10 cellular contexts compared by ENCODE assay signal in the genomic region with DNA sequence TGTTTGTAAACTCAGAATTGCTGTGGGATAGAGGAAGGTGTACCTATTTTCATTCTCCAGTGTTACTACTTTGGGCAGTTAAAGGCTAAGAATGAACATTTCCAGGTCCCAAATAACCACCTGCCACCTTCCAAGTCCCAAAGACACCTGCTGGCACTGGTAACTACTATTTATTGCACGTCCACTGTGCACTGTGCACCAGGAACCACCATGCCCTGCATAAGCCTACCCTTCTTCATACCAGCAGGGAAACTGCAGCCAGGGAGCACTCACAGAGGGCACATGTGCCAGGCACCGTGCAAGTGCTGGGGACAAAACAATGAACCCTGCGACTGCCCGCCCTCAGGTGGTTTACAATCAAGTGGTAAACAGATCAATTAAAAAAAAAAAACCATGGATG. TPM values are rescaled to one million over a fixed set of nuclear protein-coding genes. Genes with fewer than 3 reads are reported as not detected.
DNase-seq lines count a peak whose midpoint lies in the region; ATAC-seq and TF ChIP-seq lines count a peak whose summit lies in the region.
"Had no signal": no experiment of that assay in that cellular context is flagged by ENCODE, and none has a peak within 500 bp of the region (broad histone marks: within the 10 kb centered on the region; RNA-seq: fewer than 3 reads in every experiment).

No MANE protein-coding gene starts in this region.

- H3K4me3 Mint-ChIP-seq in Caco-2 (ENCODE audit: unreplicated experiment) (no peak overlapping the region), type B pancreatic cell (no peak overlapping the region)
- H3K4me3 Mint-ChIP-seq: activated naive CD8-positive, alpha-beta T cell treated with anti-CD3 and anti-CD28 coated beads, Interleukin-2, amount 50 U/mL, for 24 hours had no signal

- POLR2A ChIA-PET in Caco-2 (lab: Charles Lee) = no interaction called here

- peaks cover 100% of the 10 kb centered on the region for H3K79me2 ChIP-seq in OCI-LY3 (ENCODE audit: low read length)
- H3K79me2 ChIP-seq in trophoblast cell (ENCODE audit: control insufficient read depth, insufficient read depth, low read length, poor library complexity) = peaks cover 8% of the 10 kb centered on the region

- peak overlapping the region; percentile 12 for H3K18ac ChIP-seq in trophoblast cell (ENCODE audit: low read length)

- H3K4me3 ChIP-seq in Caco-2 (ENCODE audit: low read depth, low read length) (no peak overlapping the region), OCI-LY3 (ENCODE audit: low read length) (0 out of 2 replicates have a peak overlapping the region, but pooled peaks have one; percentile 10), esophagus squamous epithelium (no peak overlapping the region), trophoblast cell (ENCODE audit: low read depth, low read length) (no peak overlapping the region), breast epithelium (no peak overlapping the region)

- no peak overlapping the region for H4K12ac ChIP-seq in trophoblast cell (ENCODE audit: low read depth, low read length)

- no peak overlapping the region for H3K23ac ChIP-seq in trophoblast cell (ENCODE audit: low read length)

- H3K4me1 ChIP-seq in Caco-2 (peaks cover 50% of the 10 kb centered on the region), OCI-LY3 (ENCODE audit: low read length) (peaks cover 61% of the 10 kb centered on the region), esophagus squamous epithelium (peaks cover 29 to 92% (median 55%) of the 10 kb centered on the region in 3 donors), trophoblast cell (ENCODE audit: control insufficient read depth in 1 of 2, insufficient read depth in 2 of 2, low read length in 2 of 2) (peaks cover 18 to 30% of the 10 kb centered on the region in 2 experiments), breast epithelium (peaks cover 8 to 20% of the 10 kb centered on the region in 2 donors)

- H2AK5ac ChIP-seq in trophoblast cell (ENCODE audit: low read length) = no peak overlapping the region

- H3K36me3 Mint-ChIP-seq in Caco-2 (ENCODE audit: insufficient read depth, unreplicated experiment) (peaks cover 13% of the 10 kb centered on the region), type B pancreatic cell (peaks cover 4% of the 10 kb centered on the region)

- no peak for ATAC-seq in GM21723 (IDR thresholded peaks at IDR 0.05; ENCODE audit: unreplicated experiment)
- ATAC-seq: activated naive CD8-positive, alpha-beta T cell treated with anti-CD3 and anti-CD28 coated beads, Interleukin-2, amount 50 U/mL, for 24 hours had no signal

- H3K27me3 Mint-ChIP-seq in Caco-2 (ENCODE audit: insufficient read depth, unreplicated experiment) (no peaks in the 10 kb centered on the region), type B pancreatic cell (no peaks in the 10 kb centered on the region)
- H3K27me3 Mint-ChIP-seq: activated naive CD8-positive, alpha-beta T cell treated with anti-CD3 and anti-CD28 coated beads, Interleukin-2, amount 50 U/mL, for 24 hours; naive B cell had no signal

- DNase-seq in Caco-2 (no peak), esophagus squamous epithelium (lab: John Stamatoyannopoulos, UW) (no peak), trophoblast cell (no peak), breast epithelium (ENCODE audit: low spot score in 2 of 2) (no peak), type B pancreatic cell (ENCODE audit: extremely low spot score, unreplicated experiment) (no peak)
- DNase-seq: activated naive CD8-positive, alpha-beta T cell treated with anti-CD3 and anti-CD28 coated beads, Interleukin-2, amount 50 U/mL, for 24 hours; naive B cell; NCI-H1436 treated with DMSO at 0.1 percent for 48 hours had no signal

- no TSS peak for BruUV-seq in Caco-2 (replicated peaks; lab: Mats Ljungman, UMichigan)

- H3K4me1 Mint-ChIP-seq in Caco-2 (ENCODE audit: low read depth, unreplicated experiment) (peaks cover 53% of the 10 kb centered on the region), type B pancreatic cell (ENCODE audit: unreplicated experiment) (peaks cover 39% of the 10 kb centered on the region)

- H3K9me3 ChIP-seq in Caco-2 (no peaks in the 10 kb centered on the region), OCI-LY3 (ENCODE audit: insufficient read depth, low read length) (no peaks in the 10 kb centered on the region), esophagus squamous epithelium (no peaks in the 10 kb centered on the region), trophoblast cell (ENCODE audit: insufficient read depth, low read depth, low read length) (no peaks in the 10 kb centered on the region), breast epithelium (no peaks in the 10 kb centered on the region)

- H3K27ac Mint-ChIP-seq in Caco-2 (ENCODE audit: unreplicated experiment) (peak overlapping the region; percentile 47), type B pancreatic cell (no peak overlapping the region)

- intact Hi-C loops in Caco-2 (cut with micrococcal nuclease; ENCODE audit: unreplicated experiment) = no loop called here
- intact Hi-C loops in esophagus squamous epithelium (cut with DNase I) = no loop called here
- intact Hi-C loops in breast epithelium (cut with DNase I; ENCODE audit: low total_unique reads) = no loop called here

- H2BK12ac ChIP-seq in trophoblast cell (ENCODE audit: low read length) = peak overlapping the region; percentile 6

- H3K27me3 ChIP-seq in Caco-2 (replicated peaks; ENCODE audit: control insufficient read depth, insufficient read depth, low read length) (no peaks in the 10 kb centered on the region), OCI-LY3 (ENCODE audit: low read depth, low read length) (no peaks in the 10 kb centered on the region), esophagus squamous epithelium (no peaks in the 10 kb centered on the region), trophoblast cell (ENCODE audit: insufficient read depth, low read length) (no peaks in the 10 kb centered on the region), breast epithelium (no peaks in the 10 kb centered on the region)

- H2AFZ ChIP-seq in OCI-LY3 (ENCODE audit: low read depth, low read length) (no peak overlapping the region), trophoblast cell (ENCODE audit: insufficient read depth, low read length, poor library complexity) (no peak overlapping the region)

- peak overlapping the region; percentile 16 for H4K91ac ChIP-seq in trophoblast cell (ENCODE audit: low read depth, low read length)

- peaks cover 75% of the 10 kb centered on the region for H4K20me1 ChIP-seq in OCI-LY3 (ENCODE audit: insufficient read depth, low read length)

- peak overlapping the region; percentile 1 for H3K4ac ChIP-seq in trophoblast cell (ENCODE audit: low read depth, low read length)

- no peak overlapping the region for H2BK5ac ChIP-seq in trophoblast cell (ENCODE audit: low read depth, low read length, poor library complexity)

- no peak overlapping the region for H4K8ac ChIP-seq in trophoblast cell (ENCODE audit: low read depth, low read length)

- TF ChIP-seq POLR2A in esophagus squamous epithelium (IDR thresholded peaks at IDR 0.05) (no peak), breast epithelium (IDR thresholded peaks at IDR 0.05) (no peak)

- 0 out of 2 replicates have a peak overlapping the region, but pooled peaks have one; percentile 23 for H3K27ac ChIP-seq in OCI-LY3 (ENCODE audit: low read length)
- peak overlapping the region; percentile 37 to 79 (median 60) for H3K27ac ChIP-seq in esophagus squamous epithelium
- H3K27ac ChIP-seq in trophoblast cell (ENCODE audit: low read depth, low read length) = peak overlapping the region; percentile 46
- H3K27ac ChIP-seq in breast epithelium = no peak overlapping the region

- H2BK120ac ChIP-seq in trophoblast cell (ENCODE audit: insufficient read depth, low read length, poor library complexity) = peak overlapping the region; percentile 6

- H3K9ac ChIP-seq in OCI-LY3 (ENCODE audit: low read length) = peak overlapping the region; percentile 35; the same call in 1 of the 2 replicates
- no peak overlapping the region for H3K9ac ChIP-seq in trophoblast cell (ENCODE audit: low read length)

- WGBS in esophagus squamous epithelium, 2 donors = 71 to 75% methylated on average over 3 to 4 of the region's 4 CpGs
- WGBS in trophoblast cell (ENCODE audit: extremely low coverage, insufficient coverage, insufficient read length) = no CpG with 5 or more reads among the region's 4 CpGs

- TF ChIP-seq CTCF in Caco-2 (IDR thresholded peaks at IDR 0.05; ENCODE audit: insufficient read depth in 1 of 2, low read depth in 1 of 2, low read length in 1 of 2, severe bottlenecking in 1 of 2, unreplicated experiment in 1 of 2) (no peak), OCI-LY3 (IDR thresholded peaks at IDR 0.05; ENCODE audit: low read depth, low read length) (no peak), esophagus squamous epithelium (IDR thresholded peaks at IDR 0.05) (no peak), breast epithelium (IDR thresholded peaks at IDR 0.05) (no peak), type B pancreatic cell (conservative IDR thresholded peaks at IDR 0.05) (no peak)

- CTCF ChIA-PET in Caco-2 (lab: Charles Lee) = no interaction called here

- no peak overlapping the region for H3K14ac ChIP-seq in trophoblast cell (ENCODE audit: low read length)

- peaks cover 13% of the 10 kb centered on the region for H3K79me1 ChIP-seq in trophoblast cell (ENCODE audit: low read length)

- no peaks in the 10 kb centered on the region; the same call in 1 of the 2 replicates for H3K36me3 ChIP-seq in Caco-2 (ENCODE audit: control insufficient read depth, insufficient read depth, low read length)
- H3K36me3 ChIP-seq in OCI-LY3 (replicated peaks; ENCODE audit: low read depth, low read length) = peaks cover 9% of the 10 kb centered on the region
- no peaks in the 10 kb centered on the region for H3K36me3 ChIP-seq in esophagus squamous epithelium
- peaks cover 0 to 2% of the 10 kb centered on the region in 2 experiments for H3K36me3 ChIP-seq in trophoblast cell (ENCODE audit: control insufficient read depth in 1 of 2, insufficient read depth in 2 of 2, low read length in 2 of 2)
- H3K36me3 ChIP-seq in breast epithelium = no peaks in the 10 kb centered on the region

- H3K4me2 ChIP-seq in OCI-LY3 (ENCODE audit: low read length) (peak overlapping the region; percentile 53), trophoblast cell (ENCODE audit: low read length) (no peak overlapping the region)

- H3K9me3 Mint-ChIP-seq in Caco-2 (ENCODE audit: unreplicated experiment) (no peaks in the 10 kb centered on the region), type B pancreatic cell (no peaks in the 10 kb centered on the region)
- H3K9me3 Mint-ChIP-seq: activated naive CD8-positive, alpha-beta T cell treated with anti-CD3 and anti-CD28 coated beads, Interleukin-2, amount 50 U/mL, for 24 hours; naive B cell had no signal

RNA-seq across cellular contexts. Expression of a gene that starts 34.9 kb away (rescaled TPM):
- total RNA-seq in Caco-2 (2022) (71.5 and 75.4 TPM in 2 replicates), esophagus squamous epithelium (10 to 100 TPM; 12.2 to 40.4 (median 19.0) TPM), breast epithelium (10 to 100 TPM; 35.3 to 38.0 (median 37.3) TPM), type B pancreatic cell (ENCODE audit: low replicate concordance) (45.9 and 51.5 TPM in 2 replicates)
- 77.7 and 79.5 TPM in 2 replicates for polyA plus RNA-seq in trophoblast cell (2013)

Comparison
In these comparisons a context has a peak if more than half of its experiments do, and no peak if none do; other contexts are left out.
1. H3K27ac ChIP-seq: peak in OCI-LY3 (single experiment), esophagus squamous epithelium (4 of 4) and trophoblast cell (single experiment); none in breast epithelium (0 of 2).